Comparison of ENCODE assay signal across 11 cellular contexts in the genomic region with DNA sequence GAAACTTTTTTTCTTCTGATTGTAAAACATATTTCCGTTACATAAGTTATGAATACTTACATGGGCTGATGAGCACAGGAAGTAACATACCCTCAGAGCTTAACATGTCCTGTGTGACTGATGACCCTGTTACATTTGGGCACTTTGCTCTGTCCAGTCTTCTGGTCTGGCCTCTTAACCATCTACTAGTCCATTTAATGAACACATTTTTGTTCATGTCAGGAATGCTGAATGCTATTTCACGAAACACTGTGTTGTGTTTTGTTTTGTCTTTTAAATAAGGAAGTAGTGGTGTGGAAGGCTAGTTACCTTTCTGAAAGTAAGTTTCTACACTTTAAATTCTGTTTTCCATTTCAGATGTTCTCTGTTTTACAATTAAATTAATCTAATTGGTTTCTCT.
DNase-seq lines count a peak whose midpoint lies in the region; ATAC-seq and TF ChIP-seq lines count a peak whose summit lies in the region.
"Had no signal": no experiment of that assay in that cellular context is flagged by ENCODE, and none has a peak within 500 bp of the region (broad histone marks: within the 10 kb centered on the region; RNA-seq: fewer than 3 reads in every experiment).

No MANE protein-coding gene starts in this region.

- TF ChIP-seq CTCF in SU-DHL-6 (IDR thresholded peaks at IDR 0.05; ENCODE audit: insufficient read depth, low read length, poor library complexity, severe bottlenecking), result no peak
- TF ChIP-seq CTCF in lower lobe of right lung (IDR thresholded peaks at IDR 0.05), result no peak
- no peak for TF ChIP-seq CTCF in dorsolateral prefrontal cortex (IDR thresholded peaks at IDR 0.05 in 54 of 56, conservative IDR thresholded peaks at IDR 0.05 in 2 of 56; ENCODE audit: low read depth in 1 of 56, partially characterized antibody in 56 of 56)
- no peak for TF ChIP-seq CTCF in omental fat pad (IDR thresholded peaks at IDR 0.05)

- H3K36me3 ChIP-seq in CD8-positive, alpha-beta memory T cell (ENCODE audit: insufficient read depth, low read length), result peaks cover 11% of the 10 kb centered on the region
- H3K36me3 ChIP-seq in SU-DHL-6 (ENCODE audit: low read length) (peaks cover 10% of the 10 kb centered on the region), lower lobe of right lung (peaks cover 42% of the 10 kb centered on the region)

- no peaks in the 10 kb centered on the region for H3K27me3 Mint-ChIP-seq in CD8-positive, alpha-beta memory T cell

- H3K9ac ChIP-seq in SU-DHL-6 (ENCODE audit: low read length), result peak overlapping the region; percentile 50
- H3K9ac ChIP-seq: GM23248 had no signal

- H3K79me2 ChIP-seq in SU-DHL-6 (ENCODE audit: insufficient read depth, low read length), result peaks cover 63% of the 10 kb centered on the region

- H3K9me2 ChIP-seq in SU-DHL-6 (replicated peaks; ENCODE audit: insufficient read depth, low read length), result no peaks in the 10 kb centered on the region

- peaks cover 0 to 73% (median 3%) of the 10 kb centered on the region in 3 donors for H3K36me3 Mint-ChIP-seq in CD8-positive, alpha-beta memory T cell

- intact Hi-C loops in lower lobe of right lung (cut with DNase I) (no loop called here), dorsolateral prefrontal cortex (cut with DNase I) (no loop called here)

- H3K4me3 ChIP-seq in CD8-positive, alpha-beta memory T cell (ENCODE audit: low read length), result no peak overlapping the region
- H3K4me3 ChIP-seq in SU-DHL-6 (ENCODE audit: insufficient read depth, low read length, poor library complexity, severe bottlenecking) (peak overlapping the region; percentile 45), lower lobe of right lung (no peak overlapping the region), dorsolateral prefrontal cortex (no peak overlapping the region)
- H3K4me3 ChIP-seq: GM23248 had no signal

- H2AFZ ChIP-seq in SU-DHL-6 (ENCODE audit: low read depth, low read length, severe bottlenecking), result no peak overlapping the region
- H2AFZ ChIP-seq: GM23248 had no signal

- no peak for DNase-seq in CD8-positive, alpha-beta memory T cell
- DNase-seq in lower lobe of right lung (no peak), dorsolateral prefrontal cortex (no peak), omental fat pad (ENCODE audit: low spot score) (no peak)
- DNase-seq in activated T-cell treated with anti-CD3 and anti-CD28 coated beads, Interleukin-2, amount 50 U/mL, for 1 hour, result no peak
- DNase-seq: activated naive CD4-positive, alpha-beta T cell treated with anti-CD3 and anti-CD28 coated beads for 36 hours; GM23248; mammary epithelial cell had no signal

- ATAC-seq in GM19395 (IDR thresholded peaks at IDR 0.05; ENCODE audit: unreplicated experiment) (peak; percentile 57), HG03025 (IDR thresholded peaks at IDR 0.05; ENCODE audit: low FRiP score, unreplicated experiment) (peak; percentile 45), lower lobe of right lung (no peak), omental fat pad (ENCODE audit: low FRiP score) (no peak)

- H3K9me3 ChIP-seq in CD8-positive, alpha-beta memory T cell (ENCODE audit: low read length), result no peaks in the 10 kb centered on the region
- H3K9me3 ChIP-seq in SU-DHL-6 (ENCODE audit: insufficient read depth, low read length) (no peaks in the 10 kb centered on the region), lower lobe of right lung (no peaks in the 10 kb centered on the region)

- no peaks in the 10 kb centered on the region for H4K20me1 ChIP-seq in SU-DHL-6 (ENCODE audit: low read depth, low read length)

- peaks cover 35 to 66% (median 58%) of the 10 kb centered on the region in 3 donors for H3K4me1 Mint-ChIP-seq in CD8-positive, alpha-beta memory T cell

- H3K27ac ChIP-seq in CD8-positive, alpha-beta memory T cell (ENCODE audit: low read depth, low read length), result no peak overlapping the region
- H3K27ac ChIP-seq in SU-DHL-6 (ENCODE audit: low read depth, low read length), result peak overlapping the region; percentile 98
- no peak overlapping the region for H3K27ac ChIP-seq in lower lobe of right lung
- H3K27ac ChIP-seq in dorsolateral prefrontal cortex, result no peak overlapping the region
- H3K27ac ChIP-seq: GM23248 had no signal

- peak overlapping the region; percentile 97 for H3K4me2 ChIP-seq in SU-DHL-6 (ENCODE audit: low read depth, low read length, poor library complexity, severe bottlenecking)

- H3K27me3 ChIP-seq in CD8-positive, alpha-beta memory T cell (ENCODE audit: insufficient read depth, low read length, poor library complexity, severe bottlenecking), result no peaks in the 10 kb centered on the region
- H3K27me3 ChIP-seq in SU-DHL-6 (ENCODE audit: low read length) (no peaks in the 10 kb centered on the region), lower lobe of right lung (ENCODE audit: low read depth) (no peaks in the 10 kb centered on the region), dorsolateral prefrontal cortex (no peaks in the 10 kb centered on the region)

- H3K4me1 ChIP-seq in CD8-positive, alpha-beta memory T cell (ENCODE audit: insufficient read depth, low read length), result no peaks in the 10 kb centered on the region
- peaks cover 6% of the 10 kb centered on the region for H3K4me1 ChIP-seq in lower lobe of right lung

- no peaks in the 10 kb centered on the region for H3K9me3 Mint-ChIP-seq in CD8-positive, alpha-beta memory T cell
- H3K9me3 Mint-ChIP-seq: activated naive CD4-positive, alpha-beta T cell treated with anti-CD3 and anti-CD28 coated beads for 36 hours had no signal

- POLR2A ChIA-PET in CD8-positive, alpha-beta memory T cell (lab: Charles Lee), result no interaction called here

- H3K4me3 Mint-ChIP-seq in CD8-positive, alpha-beta memory T cell, result no peak overlapping the region
- H3K4me3 Mint-ChIP-seq: activated naive CD4-positive, alpha-beta T cell treated with anti-CD3 and anti-CD28 coated beads for 36 hours had no signal

- peaks cover 80% of the 10 kb centered on the region for H3F3A ChIP-seq in SU-DHL-6 (ENCODE audit: insufficient read depth)

- peak overlapping the region in 5 of 8 donors; percentile 1 to 87 (median 58) for H3K27ac Mint-ChIP-seq in CD8-positive, alpha-beta memory T cell
- H3K27ac Mint-ChIP-seq: activated naive CD4-positive, alpha-beta T cell treated with anti-CD3 and anti-CD28 coated beads for 36 hours had no signal

- CTCF ChIA-PET in CD8-positive, alpha-beta memory T cell (lab: Charles Lee), result no interaction called here

Comparison
In these comparisons a context has a peak if more than half of its experiments do, and no peak if none do; other contexts are left out.
1. ATAC-seq: peak in GM19395 (single experiment) and HG03025 (single experiment); none in lower lobe of right lung (0 of 2) and omental fat pad (single experiment).